1 cellular context compared by ENCODE assay signal in the genomic region with DNA sequence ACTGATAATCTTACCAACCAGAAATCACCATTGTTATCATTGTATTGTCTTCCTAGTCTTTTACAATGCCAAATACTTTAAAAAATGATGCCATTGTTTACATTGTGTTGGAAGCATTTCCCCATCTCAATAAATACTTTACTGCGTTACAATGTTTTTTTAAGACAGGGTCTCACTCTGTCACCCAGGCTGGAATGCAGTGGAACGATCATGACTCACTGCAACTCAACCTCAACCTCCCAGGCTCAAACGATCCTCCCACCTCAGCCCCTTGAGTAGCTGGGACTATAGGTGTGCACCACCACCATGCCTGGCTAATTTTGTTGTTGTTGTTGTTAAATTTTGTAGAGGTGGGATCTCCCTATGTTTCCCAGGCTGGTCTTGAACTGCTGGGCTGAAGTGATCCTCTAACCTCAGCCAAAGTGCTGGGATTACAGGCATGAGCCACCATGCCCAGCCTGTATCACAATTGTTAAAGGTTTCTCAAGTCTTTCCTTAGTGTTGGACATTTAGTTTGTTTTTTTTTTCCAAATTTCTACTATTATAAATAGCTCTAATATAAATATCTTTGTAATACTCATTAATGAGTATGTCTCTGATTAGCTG.
TF ChIP-seq lines count a peak whose summit lies in the region.

No MANE protein-coding gene starts in this region.

TF ChIP-seq in WTC11, 78 proteins besides CTCF, POLR2A, EP300 and RAD21 (continued from another document):
- TF ChIP-seq CBFB (CRISPR knock-in tag; IDR thresholded peaks at IDR 0.05; ENCODE audit: low read depth) (no peak), RORB (CRISPR knock-in tag; IDR thresholded peaks at IDR 0.05) (no peak), CREM (CRISPR knock-in tag; IDR thresholded peaks at IDR 0.05) (no peak)
- TF ChIP-seq, protein P1, sequence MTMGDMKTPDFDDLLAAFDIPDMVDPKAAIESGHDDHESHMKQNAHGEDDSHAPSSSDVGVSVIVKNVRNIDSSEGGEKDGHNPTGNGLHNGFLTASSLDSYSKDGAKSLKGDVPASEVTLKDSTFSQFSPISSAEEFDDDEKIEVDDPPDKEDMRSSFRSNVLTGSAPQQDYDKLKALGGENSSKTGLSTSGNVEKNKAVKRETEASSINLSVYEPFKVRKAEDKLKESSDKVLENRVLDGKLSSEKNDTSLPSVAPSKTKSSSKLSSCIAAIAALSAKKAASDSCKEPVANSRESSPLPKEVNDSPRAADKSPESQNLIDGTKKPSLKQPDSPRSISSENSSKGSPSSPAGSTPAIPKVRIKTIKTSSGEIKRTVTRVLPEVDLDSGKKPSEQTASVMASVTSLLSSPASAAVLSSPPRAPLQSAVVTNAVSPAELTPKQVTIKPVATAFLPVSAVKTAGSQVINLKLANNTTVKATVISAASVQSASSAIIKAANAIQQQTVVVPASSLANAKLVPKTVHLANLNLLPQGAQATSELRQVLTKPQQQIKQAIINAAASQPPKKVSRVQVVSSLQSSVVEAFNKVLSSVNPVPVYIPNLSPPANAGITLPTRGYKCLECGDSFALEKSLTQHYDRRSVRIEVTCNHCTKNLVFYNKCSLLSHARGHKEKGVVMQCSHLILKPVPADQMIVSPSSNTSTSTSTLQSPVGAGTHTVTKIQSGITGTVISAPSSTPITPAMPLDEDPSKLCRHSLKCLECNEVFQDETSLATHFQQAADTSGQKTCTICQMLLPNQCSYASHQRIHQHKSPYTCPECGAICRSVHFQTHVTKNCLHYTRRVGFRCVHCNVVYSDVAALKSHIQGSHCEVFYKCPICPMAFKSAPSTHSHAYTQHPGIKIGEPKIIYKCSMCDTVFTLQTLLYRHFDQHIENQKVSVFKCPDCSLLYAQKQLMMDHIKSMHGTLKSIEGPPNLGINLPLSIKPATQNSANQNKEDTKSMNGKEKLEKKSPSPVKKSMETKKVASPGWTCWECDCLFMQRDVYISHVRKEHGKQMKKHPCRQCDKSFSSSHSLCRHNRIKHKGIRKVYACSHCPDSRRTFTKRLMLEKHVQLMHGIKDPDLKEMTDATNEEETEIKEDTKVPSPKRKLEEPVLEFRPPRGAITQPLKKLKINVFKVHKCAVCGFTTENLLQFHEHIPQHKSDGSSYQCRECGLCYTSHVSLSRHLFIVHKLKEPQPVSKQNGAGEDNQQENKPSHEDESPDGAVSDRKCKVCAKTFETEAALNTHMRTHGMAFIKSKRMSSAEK (CRISPR knock-in tag; IDR thresholded peaks at IDR 0.05; ENCODE audit: borderline replicate concordance): no peak
- TF ChIP-seq, protein P2, sequence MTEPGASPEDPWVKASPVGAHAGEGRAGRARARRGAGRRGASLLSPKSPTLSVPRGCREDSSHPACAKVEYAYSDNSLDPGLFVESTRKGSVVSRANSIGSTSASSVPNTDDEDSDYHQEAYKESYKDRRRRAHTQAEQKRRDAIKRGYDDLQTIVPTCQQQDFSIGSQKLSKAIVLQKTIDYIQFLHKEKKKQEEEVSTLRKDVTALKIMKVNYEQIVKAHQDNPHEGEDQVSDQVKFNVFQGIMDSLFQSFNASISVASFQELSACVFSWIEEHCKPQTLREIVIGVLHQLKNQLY (CRISPR knock-in tag; IDR thresholded peaks at IDR 0.05): no peak
